ENCODE assay signal across 18 cellular contexts in the genomic region with DNA sequence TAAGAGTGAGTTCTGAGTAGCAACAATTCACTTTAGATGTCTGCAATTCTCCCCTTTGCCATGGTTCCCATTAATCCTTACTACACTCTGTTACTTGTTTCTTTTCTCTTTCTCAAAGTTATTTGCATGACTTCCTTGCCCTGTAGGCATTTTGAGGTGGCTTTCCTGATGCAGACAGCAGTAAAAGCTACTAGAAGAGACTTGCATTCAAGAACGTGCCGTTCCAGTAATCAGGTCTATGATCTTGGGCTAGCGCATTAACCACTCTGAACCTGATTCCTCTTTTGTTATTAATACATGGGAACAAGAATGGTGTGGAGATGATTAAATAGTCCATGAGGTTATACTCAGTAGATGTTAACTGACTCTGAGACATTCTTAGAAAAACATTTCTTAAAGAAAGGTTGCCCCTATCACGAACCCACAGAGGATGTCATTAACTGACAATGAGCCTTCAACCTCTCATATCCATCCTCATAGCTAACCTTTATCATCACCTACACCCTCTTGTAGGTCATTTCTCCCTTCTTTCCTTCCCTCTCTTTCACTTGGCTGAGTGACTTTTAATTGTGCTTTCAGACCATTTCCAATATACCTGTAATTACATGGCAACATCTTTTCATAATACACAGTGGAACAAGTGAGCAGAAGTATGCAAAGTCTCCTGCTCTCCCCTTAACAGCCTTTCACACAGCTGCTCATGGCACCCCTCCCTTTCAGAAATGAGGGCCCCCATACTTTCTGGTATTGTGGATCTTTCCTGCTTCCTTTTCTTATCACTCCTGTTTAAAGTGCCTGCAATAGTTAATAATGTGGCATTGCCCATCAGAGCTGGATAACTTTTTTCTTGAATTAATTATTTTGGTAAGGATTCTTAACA.
DNase-seq lines count a peak whose midpoint lies in the region; ATAC-seq and TF ChIP-seq lines count a peak whose summit lies in the region.
"Had no signal": no experiment of that assay in that cellular context is flagged by ENCODE, and none has a peak within 500 bp of the region (broad histone marks: within the 10 kb centered on the region; RNA-seq: fewer than 3 reads in every experiment).

No MANE protein-coding gene starts in this region.

- H3K27ac ChIP-seq in KMS-11 = peak overlapping the region; percentile 52
- H3K27ac ChIP-seq: esophagus muscularis mucosa had no signal

- CTCF ChIA-PET in Calu3 (lab: Charles Lee) = interaction anchor here (0.6 kb wide), 1 partner anchor 15 kb away, joined by 3 read pairs; no protein-coding TSS in a partner anchor

- H3K4me2 ChIP-seq in KMS-11 = peak overlapping the region; percentile 45
- H3K4me2 ChIP-seq: GM23338 had no signal

- no peaks in the 10 kb centered on the region for H3K9me3 Mint-ChIP-seq in activated naive CD8-positive, alpha-beta T cell treated with anti-CD3 and anti-CD28 coated beads, Interleukin-2, amount 10 ng/mL, durations not matched to agents 7 days and 5 days
- no peaks in the 10 kb centered on the region for H3K9me3 Mint-ChIP-seq in activated naive CD8-positive, alpha-beta T cell treated with anti-CD3 and anti-CD28 coated beads for 36 hours
- no peaks in the 10 kb centered on the region for H3K9me3 Mint-ChIP-seq in activated T-helper 17 cell treated with anti-CD3 and anti-CD28 coated beads, Interleukin-2, amount 50 U/mL, for 72 hours
- H3K9me3 Mint-ChIP-seq in Calu3 (ENCODE audit: low read depth, unreplicated experiment) = no peaks in the 10 kb centered on the region
- H3K9me3 Mint-ChIP-seq: GM23338, neural crest cell had no signal

- DNase-seq in activated naive CD8-positive, alpha-beta T cell treated with anti-CD3 and anti-CD28 coated beads, Interleukin-2, amount 10 ng/mL, durations not matched to agents 7 days and 5 days = no peak
- no peak for DNase-seq in activated naive CD8-positive, alpha-beta T cell treated with anti-CD3 and anti-CD28 coated beads for 36 hours
- no peak for DNase-seq in stimulated activated naive CD8-positive, alpha-beta T cell treated with anti-CD3 and anti-CD28 coated beads, Interleukin-15, Interleukin-2, amounts not matched to agents 100 U/mL and 50 U/mL, for 24 hours
- no peak for DNase-seq in Calu3
- DNase-seq in H4 (ENCODE audit: low spot score) = no peak
- DNase-seq: activated gamma-delta T cell, dermis blood vessel endothelial cell, head of caudate nucleus, mesenchymal stem cell, NCI-H82, Right ventricle myocardium superior, T1000 had no signal

- no peak overlapping the region; the same call in 1 of the 2 replicates for H2AFZ ChIP-seq in KMS-11 (ENCODE audit: low read depth)
- H2AFZ ChIP-seq: GM23338 had no signal

- H3K79me2 ChIP-seq in KMS-11 (ENCODE audit: insufficient read depth, low read depth) = no peaks in the 10 kb centered on the region

- peaks cover 52% of the 10 kb centered on the region for H3K4me1 ChIP-seq in KMS-11 (ENCODE audit: low read depth, poor library complexity, severe bottlenecking)

- no peak overlapping the region for H3K9ac ChIP-seq in KMS-11

- peaks cover 25% of the 10 kb centered on the region for H3K4me1 Mint-ChIP-seq in activated naive CD8-positive, alpha-beta T cell treated with anti-CD3 and anti-CD28 coated beads, Interleukin-2, amount 10 ng/mL, durations not matched to agents 7 days and 5 days
- H3K4me1 Mint-ChIP-seq in activated naive CD8-positive, alpha-beta T cell treated with anti-CD3 and anti-CD28 coated beads for 36 hours = peaks cover 26% of the 10 kb centered on the region
- peaks cover 18% of the 10 kb centered on the region for H3K4me1 Mint-ChIP-seq in activated T-helper 17 cell treated with anti-CD3 and anti-CD28 coated beads, Interleukin-2, amount 50 U/mL, for 72 hours
- H3K4me1 Mint-ChIP-seq in Calu3 (ENCODE audit: low read depth, unreplicated experiment) = no peaks in the 10 kb centered on the region
- H3K4me1 Mint-ChIP-seq: neural crest cell had no signal

- H3K27ac Mint-ChIP-seq in activated naive CD8-positive, alpha-beta T cell treated with anti-CD3 and anti-CD28 coated beads, Interleukin-2, amount 10 ng/mL, durations not matched to agents 7 days and 5 days = peak overlapping the region; percentile 57
- no peak overlapping the region for H3K27ac Mint-ChIP-seq in activated naive CD8-positive, alpha-beta T cell treated with anti-CD3 and anti-CD28 coated beads for 36 hours
- H3K27ac Mint-ChIP-seq in activated T-helper 17 cell treated with anti-CD3 and anti-CD28 coated beads, Interleukin-2, amount 50 U/mL, for 72 hours = no peak overlapping the region
- H3K27ac Mint-ChIP-seq in Calu3 (ENCODE audit: unreplicated experiment) = no peak overlapping the region
- H3K27ac Mint-ChIP-seq: GM23338 had no signal

- peaks cover 1% of the 10 kb centered on the region for H3K36me3 Mint-ChIP-seq in activated naive CD8-positive, alpha-beta T cell treated with anti-CD3 and anti-CD28 coated beads, Interleukin-2, amount 10 ng/mL, durations not matched to agents 7 days and 5 days
- no peaks in the 10 kb centered on the region for H3K36me3 Mint-ChIP-seq in activated naive CD8-positive, alpha-beta T cell treated with anti-CD3 and anti-CD28 coated beads for 36 hours
- no peaks in the 10 kb centered on the region for H3K36me3 Mint-ChIP-seq in activated T-helper 17 cell treated with anti-CD3 and anti-CD28 coated beads, Interleukin-2, amount 50 U/mL, for 72 hours (ENCODE audit: low read depth)
- no peaks in the 10 kb centered on the region for H3K36me3 Mint-ChIP-seq in Calu3 (ENCODE audit: insufficient read depth, unreplicated experiment)

- TF ChIP-seq CTCF in KMS-11 (conservative IDR thresholded peaks at IDR 0.05; ENCODE audit: low read depth, low read length) = no peak
- TF ChIP-seq CTCF in Calu3 (IDR thresholded peaks at IDR 0.05; ENCODE audit: unreplicated experiment) = no peak

- H3K4me3 ChIP-seq in KMS-11 (IDR thresholded peaks at IDR 0.05; ENCODE audit: insufficient read depth, low read depth, low read length) = no peak overlapping the region
- H3K4me3 ChIP-seq: esophagus muscularis mucosa, GM23338 had no signal

- intact Hi-C loops in Calu3 (cut with micrococcal nuclease; ENCODE audit: unreplicated experiment) = no loop called here

- no peaks in the 10 kb centered on the region for H3K36me3 ChIP-seq in KMS-11 (ENCODE audit: insufficient read depth)
- H3K36me3 ChIP-seq: esophagus muscularis mucosa had no signal

- H4K20me1 ChIP-seq in KMS-11 (ENCODE audit: insufficient read depth) = no peaks in the 10 kb centered on the region

- H3K4me3 Mint-ChIP-seq in activated naive CD8-positive, alpha-beta T cell treated with anti-CD3 and anti-CD28 coated beads, Interleukin-2, amount 10 ng/mL, durations not matched to agents 7 days and 5 days = no peak overlapping the region
- no peak overlapping the region for H3K4me3 Mint-ChIP-seq in activated naive CD8-positive, alpha-beta T cell treated with anti-CD3 and anti-CD28 coated beads for 36 hours
- peak overlapping the region; percentile 21 for H3K4me3 Mint-ChIP-seq in activated T-helper 17 cell treated with anti-CD3 and anti-CD28 coated beads, Interleukin-2, amount 50 U/mL, for 72 hours
- H3K4me3 Mint-ChIP-seq in Calu3 (ENCODE audit: low read depth, unreplicated experiment) = no peak overlapping the region
- H3K4me3 Mint-ChIP-seq: GM23338, neural crest cell had no signal

- H3K27me3 Mint-ChIP-seq in activated naive CD8-positive, alpha-beta T cell treated with anti-CD3 and anti-CD28 coated beads, Interleukin-2, amount 10 ng/mL, durations not matched to agents 7 days and 5 days = no peaks in the 10 kb centered on the region
- H3K27me3 Mint-ChIP-seq in activated naive CD8-positive, alpha-beta T cell treated with anti-CD3 and anti-CD28 coated beads for 36 hours = no peaks in the 10 kb centered on the region
- no peaks in the 10 kb centered on the region for H3K27me3 Mint-ChIP-seq in activated T-helper 17 cell treated with anti-CD3 and anti-CD28 coated beads, Interleukin-2, amount 50 U/mL, for 72 hours
- peaks cover 36% of the 10 kb centered on the region for H3K27me3 Mint-ChIP-seq in Calu3 (ENCODE audit: unreplicated experiment)

- BruUV-seq in Calu3 (replicated peaks; lab: Mats Ljungman, UMichigan) = no TSS peak

- POLR2A ChIA-PET in activated naive CD8-positive, alpha-beta T cell treated with anti-CD3 and anti-CD28 coated beads, Interleukin-2, amount 10 ng/mL, durations not matched to agents 7 days and 5 days (lab: Charles Lee) = no interaction called here

- no peaks in the 10 kb centered on the region for H3K27me3 ChIP-seq in KMS-11 (ENCODE audit: insufficient read depth, low read depth)
- H3K27me3 ChIP-seq: esophagus muscularis mucosa had no signal

- ATAC-seq in activated naive CD8-positive, alpha-beta T cell treated with anti-CD3 and anti-CD28 coated beads, Interleukin-2, amount 10 ng/mL, durations not matched to agents 7 days and 5 days (ENCODE audit: low read depth) = no peak
- peak; percentile 49 for ATAC-seq in activated T-helper 17 cell treated with anti-CD3 and anti-CD28 coated beads, Interleukin-2, amount 50 U/mL, for 72 hours (replicated peaks)
- ATAC-seq in stimulated activated naive CD8-positive, alpha-beta T cell treated with anti-CD3 and anti-CD28 coated beads, Interleukin-15, Interleukin-2, amounts not matched to agents 100 U/mL and 50 U/mL, for 24 hours = peak; percentile 57
- no peak for ATAC-seq in GM18873 (IDR thresholded peaks at IDR 0.05; ENCODE audit: low FRiP score, unreplicated experiment)
- ATAC-seq: GM23338 had no signal

Comparison
In these comparisons a context has a peak if more than half of its experiments do, and no peak if none do; other contexts are left out.
1. ATAC-seq: peak in activated T-helper 17 cell treated with anti-CD3 and anti-CD28 coated beads, Interleukin-2, amount 50 U/mL, for 72 hours (single experiment) and stimulated activated naive CD8-positive, alpha-beta T cell treated with anti-CD3 and anti-CD28 coated beads, Interleukin-15, Interleukin-2, amounts not matched to agents 100 U/mL and 50 U/mL, for 24 hours (single experiment); none in activated naive CD8-positive, alpha-beta T cell treated with anti-CD3 and anti-CD28 coated beads, Interleukin-2, amount 10 ng/mL, durations not matched to agents 7 days and 5 days (single experiment) and GM18873 (single experiment).